ENCODE assay signal across 1 cellular context in genomic region chr16:4113358-4114256, GRCh38.
A peak's percentile ranks its signal among the peaks of the same experiment; 100 is the strongest.
TF ChIP-seq lines count a peak whose summit lies in the region.

No MANE protein-coding gene starts in this region.

TF ChIP-seq in HepG2, 621 proteins besides CTCF, POLR2A, EP300 and RAD21 (continued from another document and continues in another):
- TF ChIP-seq SSRP1 (CRISPR knock-in tag; IDR thresholded peaks at IDR 0.05) (no peak), ZSCAN12 (CRISPR knock-in tag; IDR thresholded peaks at IDR 0.05) (no peak), SP4 (CRISPR knock-in tag; IDR thresholded peaks at IDR 0.05) (no peak), ATM (IDR thresholded peaks at IDR 0.05; ENCODE audit: borderline replicate concordance) (no peak), ZNF326 (CRISPR knock-in tag; IDR thresholded peaks at IDR 0.05; ENCODE audit: borderline replicate concordance) (no peak), SYNCRIP (IDR thresholded peaks at IDR 0.05; ENCODE audit: insufficient read depth, low read depth, low read length) (no peak), ZNF564 (CRISPR knock-in tag; IDR thresholded peaks at IDR 0.05) (no peak), LBX2 (CRISPR knock-in tag; IDR thresholded peaks at IDR 0.05; ENCODE audit: borderline replicate concordance) (no peak), ELF1 (CRISPR knock-in tag; IDR thresholded peaks at IDR 0.05) (no peak), GTF2F1 (IDR thresholded peaks at IDR 0.05; ENCODE audit: low read length) (no peak), TCF12 (IDR thresholded peaks at IDR 0.05) (no peak), TCF12 (CRISPR knock-in tag; IDR thresholded peaks at IDR 0.05) (no peak), ZBTB42 (CRISPR knock-in tag; IDR thresholded peaks at IDR 0.05) (no peak), NCOA1 (CRISPR knock-in tag; IDR thresholded peaks at IDR 0.05) (no peak), ZBTB44 (CRISPR knock-in tag; IDR thresholded peaks at IDR 0.05) (no peak), PLRG1 (conservative IDR thresholded peaks at IDR 0.05) (no peak), CHD2 (IDR thresholded peaks at IDR 0.05; ENCODE audit: low read depth, low read length) (no peak), ZNF331 (CRISPR knock-in tag; IDR thresholded peaks at IDR 0.05) (peak; percentile 71; the same call in 1 of the 2 replicates), ZNF646 (CRISPR knock-in tag; IDR thresholded peaks at IDR 0.05) (no peak), FOXM1 (CRISPR knock-in tag; IDR thresholded peaks at IDR 0.05) (no peak), MXD1 (CRISPR knock-in tag; IDR thresholded peaks at IDR 0.05) (no peak), MLX (CRISPR knock-in tag; IDR thresholded peaks at IDR 0.05) (no peak), FOXO1 (CRISPR knock-in tag; IDR thresholded peaks at IDR 0.05) (no peak; the same call in 1 of the 2 replicates), EZH2 (conservative IDR thresholded peaks at IDR 0.05; ENCODE audit: low read depth, low read length) (no peak), SP1 (IDR thresholded peaks at IDR 0.05) (no peak), SP1 (CRISPR knock-in tag; IDR thresholded peaks at IDR 0.05) (no peak), TRIM22 (IDR thresholded peaks at IDR 0.05) (no peak), ZNF101 (CRISPR knock-in tag; IDR thresholded peaks at IDR 0.05; ENCODE audit: borderline replicate concordance, low read depth) (no peak), ZNF644 (CRISPR knock-in tag; IDR thresholded peaks at IDR 0.05; ENCODE audit: low read depth) (peak; percentile 19; the same call in 1 of the 2 replicates), CEBPB (IDR thresholded peaks at IDR 0.05; ENCODE audit: borderline replicate concordance, low read depth, low read length) (no peak)
- TF ChIP-seq, protein P1, sequence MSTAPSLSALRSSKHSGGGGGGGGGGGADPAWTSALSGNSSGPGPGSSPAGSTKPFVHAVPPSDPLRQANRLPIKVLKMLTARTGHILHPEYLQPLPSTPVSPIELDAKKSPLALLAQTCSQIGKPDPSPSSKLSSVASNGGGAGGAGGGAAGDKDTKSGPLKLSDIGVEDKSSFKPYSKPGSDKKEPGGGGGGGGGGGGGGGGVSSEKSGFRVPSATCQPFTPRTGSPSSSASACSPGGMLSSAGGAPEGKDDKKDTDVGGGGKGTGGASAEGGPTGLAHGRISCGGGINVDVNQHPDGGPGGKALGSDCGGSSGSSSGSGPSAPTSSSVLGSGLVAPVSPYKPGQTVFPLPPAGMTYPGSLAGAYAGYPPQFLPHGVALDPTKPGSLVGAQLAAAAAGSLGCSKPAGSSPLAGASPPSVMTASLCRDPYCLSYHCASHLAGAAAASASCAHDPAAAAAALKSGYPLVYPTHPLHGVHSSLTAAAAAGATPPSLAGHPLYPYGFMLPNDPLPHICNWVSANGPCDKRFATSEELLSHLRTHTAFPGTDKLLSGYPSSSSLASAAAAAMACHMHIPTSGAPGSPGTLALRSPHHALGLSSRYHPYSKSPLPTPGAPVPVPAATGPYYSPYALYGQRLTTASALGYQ (CRISPR knock-in tag; IDR thresholded peaks at IDR 0.05): no peak
- TF ChIP-seq, protein P2, sequence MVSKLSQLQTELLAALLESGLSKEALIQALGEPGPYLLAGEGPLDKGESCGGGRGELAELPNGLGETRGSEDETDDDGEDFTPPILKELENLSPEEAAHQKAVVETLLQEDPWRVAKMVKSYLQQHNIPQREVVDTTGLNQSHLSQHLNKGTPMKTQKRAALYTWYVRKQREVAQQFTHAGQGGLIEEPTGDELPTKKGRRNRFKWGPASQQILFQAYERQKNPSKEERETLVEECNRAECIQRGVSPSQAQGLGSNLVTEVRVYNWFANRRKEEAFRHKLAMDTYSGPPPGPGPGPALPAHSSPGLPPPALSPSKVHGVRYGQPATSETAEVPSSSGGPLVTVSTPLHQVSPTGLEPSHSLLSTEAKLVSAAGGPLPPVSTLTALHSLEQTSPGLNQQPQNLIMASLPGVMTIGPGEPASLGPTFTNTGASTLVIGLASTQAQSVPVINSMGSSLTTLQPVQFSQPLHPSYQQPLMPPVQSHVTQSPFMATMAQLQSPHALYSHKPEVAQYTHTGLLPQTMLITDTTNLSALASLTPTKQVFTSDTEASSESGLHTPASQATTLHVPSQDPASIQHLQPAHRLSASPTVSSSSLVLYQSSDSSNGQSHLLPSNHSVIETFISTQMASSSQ (IDR thresholded peaks at IDR 0.05; ENCODE audit: low read depth): no peak
- TF ChIP-seq, protein P2 (CRISPR knock-in tag; IDR thresholded peaks at IDR 0.05; ENCODE audit: borderline replicate concordance): no peak
- TF ChIP-seq, protein P3, sequence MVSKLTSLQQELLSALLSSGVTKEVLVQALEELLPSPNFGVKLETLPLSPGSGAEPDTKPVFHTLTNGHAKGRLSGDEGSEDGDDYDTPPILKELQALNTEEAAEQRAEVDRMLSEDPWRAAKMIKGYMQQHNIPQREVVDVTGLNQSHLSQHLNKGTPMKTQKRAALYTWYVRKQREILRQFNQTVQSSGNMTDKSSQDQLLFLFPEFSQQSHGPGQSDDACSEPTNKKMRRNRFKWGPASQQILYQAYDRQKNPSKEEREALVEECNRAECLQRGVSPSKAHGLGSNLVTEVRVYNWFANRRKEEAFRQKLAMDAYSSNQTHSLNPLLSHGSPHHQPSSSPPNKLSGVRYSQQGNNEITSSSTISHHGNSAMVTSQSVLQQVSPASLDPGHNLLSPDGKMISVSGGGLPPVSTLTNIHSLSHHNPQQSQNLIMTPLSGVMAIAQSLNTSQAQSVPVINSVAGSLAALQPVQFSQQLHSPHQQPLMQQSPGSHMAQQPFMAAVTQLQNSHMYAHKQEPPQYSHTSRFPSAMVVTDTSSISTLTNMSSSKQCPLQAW (CRISPR knock-in tag; IDR thresholded peaks at IDR 0.05): 0 out of 2 replicates have a peak, but pooled peaks have one; percentile 36
- TF ChIP-seq, protein P4, sequence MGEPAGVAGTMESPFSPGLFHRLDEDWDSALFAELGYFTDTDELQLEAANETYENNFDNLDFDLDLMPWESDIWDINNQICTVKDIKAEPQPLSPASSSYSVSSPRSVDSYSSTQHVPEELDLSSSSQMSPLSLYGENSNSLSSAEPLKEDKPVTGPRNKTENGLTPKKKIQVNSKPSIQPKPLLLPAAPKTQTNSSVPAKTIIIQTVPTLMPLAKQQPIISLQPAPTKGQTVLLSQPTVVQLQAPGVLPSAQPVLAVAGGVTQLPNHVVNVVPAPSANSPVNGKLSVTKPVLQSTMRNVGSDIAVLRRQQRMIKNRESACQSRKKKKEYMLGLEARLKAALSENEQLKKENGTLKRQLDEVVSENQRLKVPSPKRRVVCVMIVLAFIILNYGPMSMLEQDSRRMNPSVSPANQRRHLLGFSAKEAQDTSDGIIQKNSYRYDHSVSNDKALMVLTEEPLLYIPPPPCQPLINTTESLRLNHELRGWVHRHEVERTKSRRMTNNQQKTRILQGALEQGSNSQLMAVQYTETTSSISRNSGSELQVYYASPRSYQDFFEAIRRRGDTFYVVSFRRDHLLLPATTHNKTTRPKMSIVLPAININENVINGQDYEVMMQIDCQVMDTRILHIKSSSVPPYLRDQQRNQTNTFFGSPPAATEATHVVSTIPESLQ (CRISPR knock-in tag; conservative IDR thresholded peaks at IDR 0.05): no peak
- TF ChIP-seq, protein P5, sequence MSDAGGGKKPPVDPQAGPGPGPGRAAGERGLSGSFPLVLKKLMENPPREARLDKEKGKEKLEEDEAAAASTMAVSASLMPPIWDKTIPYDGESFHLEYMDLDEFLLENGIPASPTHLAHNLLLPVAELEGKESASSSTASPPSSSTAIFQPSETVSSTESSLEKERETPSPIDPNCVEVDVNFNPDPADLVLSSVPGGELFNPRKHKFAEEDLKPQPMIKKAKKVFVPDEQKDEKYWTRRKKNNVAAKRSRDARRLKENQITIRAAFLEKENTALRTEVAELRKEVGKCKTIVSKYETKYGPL (CRISPR knock-in tag; IDR thresholded peaks at IDR 0.05): no peak
- TF ChIP-seq, protein P6, sequence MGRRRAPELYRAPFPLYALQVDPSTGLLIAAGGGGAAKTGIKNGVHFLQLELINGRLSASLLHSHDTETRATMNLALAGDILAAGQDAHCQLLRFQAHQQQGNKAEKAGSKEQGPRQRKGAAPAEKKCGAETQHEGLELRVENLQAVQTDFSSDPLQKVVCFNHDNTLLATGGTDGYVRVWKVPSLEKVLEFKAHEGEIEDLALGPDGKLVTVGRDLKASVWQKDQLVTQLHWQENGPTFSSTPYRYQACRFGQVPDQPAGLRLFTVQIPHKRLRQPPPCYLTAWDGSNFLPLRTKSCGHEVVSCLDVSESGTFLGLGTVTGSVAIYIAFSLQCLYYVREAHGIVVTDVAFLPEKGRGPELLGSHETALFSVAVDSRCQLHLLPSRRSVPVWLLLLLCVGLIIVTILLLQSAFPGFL (CRISPR knock-in tag; IDR thresholded peaks at IDR 0.05): no peak
